ENCODE assay signal across 8 cellular contexts in the genomic region with DNA sequence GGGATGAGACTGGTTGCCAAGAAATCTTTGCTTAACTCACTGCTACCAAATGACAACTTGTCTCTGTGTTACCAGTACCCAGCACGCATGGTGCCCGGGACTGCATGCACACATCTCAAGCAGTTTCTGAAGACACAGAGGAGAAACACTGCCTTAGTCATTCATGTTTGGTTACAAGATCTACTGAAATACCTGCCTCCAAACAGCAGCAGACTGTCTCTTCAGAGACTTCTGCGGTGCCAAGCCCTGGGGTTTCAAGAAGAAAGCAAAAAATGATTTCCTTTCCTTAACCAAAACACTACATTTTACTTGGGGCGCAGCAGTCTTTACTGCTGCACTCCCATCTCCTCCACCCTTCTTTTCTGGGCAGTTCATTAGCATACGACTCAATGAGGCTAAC. TPM values are rescaled to one million over a fixed set of nuclear protein-coding genes. Genes with fewer than 3 reads are reported as not detected.
DNase-seq lines count a peak whose midpoint lies in the region; FAIRE-seq and TF ChIP-seq lines count a peak whose summit lies in the region.

No MANE protein-coding gene starts in this region.

- peak overlapping the region; percentile 98 for H3K4me3 Mint-ChIP-seq in activated T-cell treated with anti-CD3 and anti-CD28 coated beads, Interleukin-2, amount 50 U/mL, for 24 hours

- peak; percentile 64 for DNase-seq in activated T-cell treated with anti-CD3 and anti-CD28 coated beads, Interleukin-2, amount 50 U/mL, for 24 hours
- DNase-seq in epithelial cell of proximal tubule (ENCODE audit: low read depth) (no peak), EL (no peak), GM19239 (ENCODE audit: insufficient read length, low spot score) (no peak), AG20443 (ENCODE audit: low spot score) (no peak), occipital lobe (lab: John Stamatoyannopoulos, UW) (no peak)
- DNase-seq in stimulated activated CD4-positive, alpha-beta T cell treated with anti-CD3 and anti-CD28 coated beads, Interleukin-15, amount 100 ng/mL, for 1 hour (ENCODE audit: low read depth in 1 of 2, low spot score in 1 of 2): peak; percentile 19 to 25

- H3K4me1 ChIP-seq in HUES64 (ENCODE audit: insufficient read depth, low read length): peaks cover 27% of the 10 kb centered on the region

- peaks cover 63% of the 10 kb centered on the region for H3K4me1 Mint-ChIP-seq in activated T-cell treated with anti-CD3 and anti-CD28 coated beads, Interleukin-2, amount 50 U/mL, for 24 hours (ENCODE audit: low read depth)

- WGBS in HUES64: 90% methylated on average over 5 of the region's 5 CpGs

- H3K36me3 ChIP-seq in HUES64 (ENCODE audit: insufficient read depth, low read length): peaks cover 7% of the 10 kb centered on the region; the same call in 1 of the 2 replicates

- H3K9me3 Mint-ChIP-seq in activated T-cell treated with anti-CD3 and anti-CD28 coated beads, Interleukin-2, amount 50 U/mL, for 24 hours: no peaks in the 10 kb centered on the region

- no peaks in the 10 kb centered on the region for H3K27me3 ChIP-seq in HUES64 (ENCODE audit: insufficient read depth, low read length)

- H3K36me3 Mint-ChIP-seq in activated T-cell treated with anti-CD3 and anti-CD28 coated beads, Interleukin-2, amount 50 U/mL, for 24 hours (ENCODE audit: low read depth): peaks cover 88% of the 10 kb centered on the region

- H3K4me3 ChIP-seq in HUES64 (ENCODE audit: low read length) (0 out of 2 replicates have a peak overlapping the region, but pooled peaks have one; percentile 13), epithelial cell of proximal tubule (ENCODE audit: low read depth, low read length) (peak overlapping the region; percentile 71)

- no peak for FAIRE-seq in GM19239 (lab: Jason Lieb, UNC)

- no peak overlapping the region for H3K9ac ChIP-seq in HUES64 (ENCODE audit: low read depth, low read length)

- no peaks in the 10 kb centered on the region for H3K9me3 ChIP-seq in HUES64 (ENCODE audit: insufficient read depth, low read depth, low read length)

- peak overlapping the region; percentile 99 for H3K27ac Mint-ChIP-seq in activated T-cell treated with anti-CD3 and anti-CD28 coated beads, Interleukin-2, amount 50 U/mL, for 24 hours

- no peak overlapping the region for H3K27ac ChIP-seq in HUES64 (ENCODE audit: low read depth, low read length)

- no peak for TF ChIP-seq CTCF in epithelial cell of proximal tubule (conservative IDR thresholded peaks at IDR 0.05; ENCODE audit: low read depth, low read length)

- no peaks in the 10 kb centered on the region for H3K27me3 Mint-ChIP-seq in activated T-cell treated with anti-CD3 and anti-CD28 coated beads, Interleukin-2, amount 50 U/mL, for 24 hours

RNA-seq across cellular contexts. Expression of a gene that starts 4.2 kb away (rescaled TPM):
- polyA plus RNA-seq in HUES64 (2013, experiment 1 of 2): 149 TPM
- 156 TPM for polyA plus RNA-seq in HUES64 (2013, experiment 2 of 2)
- total RNA-seq in epithelial cell of proximal tubule (121 and 156 TPM in 2 replicates), occipital lobe (207 TPM)

RNA-seq across cellular contexts. Expression of a gene that starts 58.7 kb away (rescaled TPM):
- polyA plus RNA-seq in HUES64 (2013, experiment 1 of 2): 8.3 TPM
- 9.8 TPM for polyA plus RNA-seq in HUES64 (2013, experiment 2 of 2)
- 63.1 and 97.2 TPM in 2 replicates for total RNA-seq in epithelial cell of proximal tubule
- total RNA-seq in occipital lobe: not detected

Comparison
In these comparisons a context has a peak if more than half of its experiments do, and no peak if none do; other contexts are left out.
1. DNase-seq: peak in activated T-cell treated with anti-CD3 and anti-CD28 coated beads, Interleukin-2, amount 50 U/mL, for 24 hours (single experiment) and stimulated activated CD4-positive, alpha-beta T cell treated with anti-CD3 and anti-CD28 coated beads, Interleukin-15, amount 100 ng/mL, for 1 hour (2 of 2); none in epithelial cell of proximal tubule (single experiment), EL (single experiment), GM19239 (single experiment), AG20443 (single experiment) and occipital lobe (single experiment).
2. RNA of a gene that starts 58.7 kb away (total RNA-seq): 63.1 to 97.2 TPM in epithelial cell of proximal tubule; not detected in occipital lobe (single experiment); every median in the first group is over 10 times any median in the second.